9 cellular contexts compared by ENCODE assay signal in the genomic region with DNA sequence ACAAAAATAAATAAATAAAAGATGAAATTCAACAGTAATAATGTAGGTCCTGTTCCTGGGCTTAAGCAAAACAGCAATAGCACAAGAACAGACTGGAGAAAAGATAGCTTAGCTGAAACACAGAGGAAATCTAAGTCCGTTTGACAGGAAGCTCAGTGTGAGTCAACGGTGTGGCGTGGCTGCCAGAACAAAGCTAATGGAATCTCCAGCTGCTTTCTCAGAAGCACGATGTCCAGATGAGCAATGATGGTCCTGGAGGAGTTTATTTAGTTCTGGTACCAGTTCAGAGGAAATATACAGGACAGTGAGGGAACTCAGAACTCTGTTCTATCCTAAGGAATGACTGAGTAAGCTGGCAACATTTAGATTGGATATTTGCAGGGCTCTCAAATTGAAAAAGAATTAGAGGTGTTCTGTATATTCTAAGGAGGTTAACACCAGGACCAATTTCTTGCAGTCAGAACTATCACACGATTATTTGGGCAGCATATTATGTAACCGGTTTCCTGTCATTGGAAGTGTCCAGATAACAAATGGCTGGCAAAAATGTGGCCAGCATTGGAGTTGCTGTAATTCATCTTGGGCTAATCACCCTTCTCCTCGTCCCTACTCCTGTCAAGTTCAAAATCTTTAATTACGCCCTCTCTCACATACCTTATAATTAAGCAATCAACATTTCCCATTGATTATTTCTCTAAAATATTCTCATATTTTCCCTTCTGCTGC. TPM values are rescaled to one million over a fixed set of nuclear protein-coding genes. Genes with fewer than 3 reads are reported as not detected.
DNase-seq lines count a peak whose midpoint lies in the region; ATAC-seq, FAIRE-seq and TF ChIP-seq lines count a peak whose summit lies in the region.
"Had no signal": no experiment of that assay in that cellular context is flagged by ENCODE, and none has a peak within 500 bp of the region (broad histone marks: within the 10 kb centered on the region; RNA-seq: fewer than 3 reads in every experiment).

No MANE protein-coding gene starts in this region.

- H4K20me1 ChIP-seq in endothelial cell of umbilical vein (replicated peaks; ENCODE audit: control insufficient read depth, extremely low read depth, insufficient read depth, low read length) = no peaks in the 10 kb centered on the region

- H3K36me3 ChIP-seq in Peyer's patch (no peaks in the 10 kb centered on the region), endothelial cell of umbilical vein (ENCODE audit: control insufficient read depth in 2 of 2, extremely low read depth in 1 of 2, insufficient read depth in 2 of 2, low read length in 2 of 2) (no peaks in the 10 kb centered on the region), SJCRH30 (no peaks in the 10 kb centered on the region), WERI-Rb-1 (no peaks in the 10 kb centered on the region)

- H3K4me1 ChIP-seq in Peyer's patch (peaks cover 0 to 16% (median 0%) of the 10 kb centered on the region in 4 donors), endothelial cell of umbilical vein (ENCODE audit: control insufficient read depth, extremely low read depth, insufficient read depth, low read length) (peaks cover 52% of the 10 kb centered on the region), SJCRH30 (peaks cover 3% of the 10 kb centered on the region; the same call in 1 of the 2 replicates)

- H3K9me3 ChIP-seq in Peyer's patch (no peaks in the 10 kb centered on the region), endothelial cell of umbilical vein (replicated peaks; ENCODE audit: control insufficient read depth, insufficient read depth, low read length) (no peaks in the 10 kb centered on the region), SJCRH30 (replicated peaks) (no peaks in the 10 kb centered on the region), WERI-Rb-1 (ENCODE audit: severe bottlenecking) (no peaks in the 10 kb centered on the region)

- H3K4me3 ChIP-seq in Peyer's patch = no peak overlapping the region
- H3K4me3 ChIP-seq in endothelial cell of umbilical vein (replicated peaks in 1 of 3; ENCODE audit: insufficient read depth in 1 of 3, low read depth in 1 of 3, low read length in 3 of 3) = no peak overlapping the region
- no peak overlapping the region for H3K4me3 ChIP-seq in SJCRH30
- H3K4me3 ChIP-seq in WERI-Rb-1 (ENCODE audit: low read depth, low read length) = no peak overlapping the region
- H3K4me3 ChIP-seq: SK-N-MC had no signal

- H3K27ac ChIP-seq in Peyer's patch (peak overlapping the region in 3 of 4 donors; percentile 43 to 85 (median 76)), endothelial cell of umbilical vein (ENCODE audit: insufficient read depth, low read depth, low read length) (peak overlapping the region; percentile 93), SJCRH30 (no peak overlapping the region), WERI-Rb-1 (no peak overlapping the region)
- H3K27ac ChIP-seq: SK-N-MC had no signal

- H3K4me2 ChIP-seq in endothelial cell of umbilical vein (ENCODE audit: insufficient read depth, low read length) = peak overlapping the region; percentile 51

- TF ChIP-seq CTCF in Peyer's patch (IDR thresholded peaks at IDR 0.05) (no peak), endothelial cell of umbilical vein (IDR thresholded peaks at IDR 0.05; ENCODE audit: extremely low read depth in 1 of 2, insufficient read depth in 1 of 2, low read depth in 1 of 2, low read length in 2 of 2) (no peak), WERI-Rb-1 (IDR thresholded peaks at IDR 0.05; ENCODE audit: low read depth, low read length) (no peak)

- no peaks in the 10 kb centered on the region for H3K9me1 ChIP-seq in endothelial cell of umbilical vein (replicated peaks; ENCODE audit: control insufficient read depth, extremely low read depth, insufficient read depth, low read length)

- FAIRE-seq in endothelial cell of umbilical vein (lab: Jason Lieb, UNC) = peak; percentile 93

- POLR2A ChIA-PET in endothelial cell of umbilical vein (lab: Charles Lee) = no interaction called here

- BruUV-seq in endothelial cell of umbilical vein (replicated peaks; lab: Mats Ljungman, UMichigan) = TSS peak; percentile 71

- no peaks in the 10 kb centered on the region for H3K79me2 ChIP-seq in endothelial cell of umbilical vein (ENCODE audit: control insufficient read depth, insufficient read depth, low read length)

- DNase-seq in GDM1 (lab: John Stamatoyannopoulos, UW) (peak; percentile 64), Peyer's patch (peak in 1 of 3 donors; percentile 72), endothelial cell of umbilical vein (ENCODE audit: low read depth, low spot score) (peak; percentile 87), pulmonary artery endothelial cell (ENCODE audit: low read depth, low spot score) (peak; percentile 67), SJCRH30 (no peak), WERI-Rb-1 (no peak), left lobe of liver (ENCODE audit: low spot score) (no peak)

- TF ChIP-seq POLR2A in Peyer's patch (IDR thresholded peaks at IDR 0.05) = no peak
- TF ChIP-seq POLR2A in endothelial cell of umbilical vein (IDR thresholded peaks at IDR 0.05; ENCODE audit: low read depth, low read length) = no peak

- peak overlapping the region; percentile 38 for H3K9ac ChIP-seq in endothelial cell of umbilical vein (replicated peaks; ENCODE audit: extremely low read depth, insufficient read depth, low read length)

- dilution Hi-C loops in endothelial cell of umbilical vein (cut with MboI; ENCODE audit: extremely low pct_ligation_motif_present, low sequenced_read_pairs) = no loop called here

- ATAC-seq in GM21423 (IDR thresholded peaks at IDR 0.05; ENCODE audit: unreplicated experiment) (no peak), left lobe of liver (no peak)

- CTCF ChIA-PET in endothelial cell of umbilical vein (lab: Charles Lee) = interaction anchor here (0.9 to 1.2 kb wide), 7 partner anchors 9 to 25 kb away, joined by 3 to 26 read pairs (median 4); partner anchors contain the start of gene GAB3

- H3K27me3 ChIP-seq in Peyer's patch (no peaks in the 10 kb centered on the region), endothelial cell of umbilical vein (ENCODE audit: control insufficient read depth in 2 of 2, insufficient read depth in 2 of 2, low read length in 2 of 2) (no peaks in the 10 kb centered on the region), SJCRH30 (no peaks in the 10 kb centered on the region), WERI-Rb-1 (ENCODE audit: insufficient read depth, low read depth, severe bottlenecking) (no peaks in the 10 kb centered on the region)

- intact Hi-C loops in endothelial cell of umbilical vein (cut with micrococcal nuclease) = loop anchor here (1.0 to 2.0 kb wide), 2 partner anchors 8 to 67 kb away; partner anchors contain the start of gene MPP1

- no peak overlapping the region for H2AFZ ChIP-seq in endothelial cell of umbilical vein (ENCODE audit: low read depth, low read length)

TF ChIP-seq in endothelial cell of umbilical vein, 7 proteins besides CTCF, POLR2A, EP300 and RAD21:
- TF ChIP-seq POLR2AphosphoS5 (IDR thresholded peaks at IDR 0.05; ENCODE audit: insufficient read depth, low read depth, low read length) (peak; percentile 47), JUN (IDR thresholded peaks at IDR 0.05; ENCODE audit: borderline replicate concordance, insufficient read depth, insufficient read length, low read depth) (peak; percentile 67), MYC (IDR thresholded peaks at IDR 0.05; ENCODE audit: low read depth, low read length) (no peak), FOS (IDR thresholded peaks at IDR 0.05; ENCODE audit: borderline replicate concordance, insufficient read depth, low read length) (peak; percentile 69)

RNA-seq across cellular contexts. Expression of gene GAB3, which starts 12.7 kb away (rescaled TPM):
- total RNA-seq in Peyer's patch (1 to 10 TPM; 3.5 to 7.4 (median 5.0) TPM), endothelial cell of umbilical vein (4.0 and 6.2 TPM in 2 replicates), pulmonary artery endothelial cell (3.8 and 6.0 TPM in 2 replicates), left lobe of liver (0.73 TPM)
- 6.0 and 6.1 TPM in 2 replicates for polyA plus RNA-seq in endothelial cell of umbilical vein
- polyA plus RNA-seq in endothelial cell of umbilical vein (2011; cell fraction: cytosol; rRNA removed) = 3.9 and 4.7 TPM in 2 replicates
- 31.6 and 35.6 TPM in 2 replicates for polyA plus RNA-seq in endothelial cell of umbilical vein (2011; cell fraction: nucleus; rRNA removed)
- polyA plus RNA-seq in endothelial cell of umbilical vein (2012) = 4.2 and 4.7 TPM in 2 replicates
- 13.8 and 19.6 TPM in 2 replicates for polyA minus RNA-seq in endothelial cell of umbilical vein
- polyA minus RNA-seq in endothelial cell of umbilical vein (2011; cell fraction: cytosol; rRNA and poly(A)+ RNA removed) = not detected
- polyA minus RNA-seq in endothelial cell of umbilical vein (2011; cell fraction: nucleus; rRNA and poly(A)+ RNA removed) = 13.5 and 19.1 TPM in 2 replicates
- 0.03 TPM in 1 of 2 replicates, not detected in the other for total RNA-seq in SJCRH30 (2014; rRNA removed; shearing (Covaris generic))

RNA-seq across cellular contexts. Expression of gene DKC1, which starts 24.5 kb away (rescaled TPM):
- total RNA-seq in Peyer's patch = 100 to 1,000 TPM in 1 of 4 donors, 10 to 100 TPM in 3; 22.8 to 128 (median 39.0) TPM
- total RNA-seq in endothelial cell of umbilical vein = 63.7 and 69.1 TPM in 2 replicates
- 19.4 and 28.6 TPM in 2 replicates for polyA plus RNA-seq in endothelial cell of umbilical vein
- polyA plus RNA-seq in endothelial cell of umbilical vein (2011; cell fraction: cytosol; rRNA removed) = 41.5 and 45.2 TPM in 2 replicates
- polyA plus RNA-seq in endothelial cell of umbilical vein (2011; cell fraction: nucleus; rRNA removed) = 67.2 and 94.8 TPM in 2 replicates
- 60.0 and 85.3 TPM in 2 replicates for polyA plus RNA-seq in endothelial cell of umbilical vein (2012)
- 62.1 and 66.3 TPM in 2 replicates for polyA minus RNA-seq in endothelial cell of umbilical vein
- 57.0 TPM for polyA minus RNA-seq in endothelial cell of umbilical vein (2011; cell fraction: cytosol; rRNA and poly(A)+ RNA removed)
- polyA minus RNA-seq in endothelial cell of umbilical vein (2011; cell fraction: nucleus; rRNA and poly(A)+ RNA removed) = 30.6 and 52.1 TPM in 2 replicates
- total RNA-seq in pulmonary artery endothelial cell = 61.5 and 72.6 TPM in 2 replicates
- 91.0 and 97.8 TPM in 2 replicates for total RNA-seq in SJCRH30 (2014; rRNA removed; shearing (Covaris generic))
- 9.6 TPM for total RNA-seq in left lobe of liver

Comparison
In these comparisons a context has a peak if more than half of its experiments do, and no peak if none do; other contexts are left out.
1. DNase-seq: peak in GDM1 (single experiment), endothelial cell of umbilical vein (single experiment) and pulmonary artery endothelial cell (single experiment); none in SJCRH30 (0 of 2), WERI-Rb-1 (single experiment) and left lobe of liver (single experiment).
2. H3K27ac ChIP-seq: peak in Peyer's patch (3 of 4) and endothelial cell of umbilical vein (single experiment); none in SJCRH30 (single experiment) and WERI-Rb-1 (single experiment).